ENCODE assay signal across 11 cellular contexts in the genomic region with DNA sequence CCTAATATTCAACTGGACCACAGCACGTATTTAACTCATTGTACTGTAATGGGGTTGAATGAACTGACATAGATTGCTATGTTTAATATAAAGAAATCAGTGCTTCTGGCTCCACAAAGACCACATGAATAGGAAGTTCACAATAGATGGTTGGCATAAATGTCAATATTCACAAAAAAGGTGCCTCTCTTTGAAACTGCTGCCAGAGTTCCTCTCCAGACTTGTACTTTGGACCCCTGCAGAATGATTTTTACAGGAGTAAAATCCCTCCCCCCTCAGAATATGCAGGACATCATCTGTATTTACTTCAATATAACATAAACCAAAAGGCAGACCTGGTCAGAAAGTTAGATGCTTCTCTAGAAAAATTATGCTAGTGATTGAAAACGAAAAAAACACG.
"Had no signal": no experiment of that assay in that cellular context is flagged by ENCODE, and none has a peak within 500 bp of the region (broad histone marks: within the 10 kb centered on the region; RNA-seq: fewer than 3 reads in every experiment).

No MANE protein-coding gene starts in this region.

- H3K27ac ChIP-seq: HL-60 had no signal

- DNase-seq: KBM-7, NCI-H1092, NCI-H1105 treated with DMSO at 0.1 percent for 48 hours, NCI-H1417 treated with DMSO at 0.1 percent for 48 hours, NCI-H146, NCI-H1694 treated with DMSO at 0.1 percent for 48 hours, NCI-H524, NCI-H526 treated with DMSO at 0.1 percent for 48 hours, NCI-H774, Right ventricle myocardium superior had no signal
